Comparison of ENCODE assay signal across 1 cellular context in genomic region chr14:24300326-24300980, GRCh38.
TF ChIP-seq lines count a peak whose summit lies in the region.

No MANE protein-coding gene starts in this region.

TF ChIP-seq in IMR-90, 13 proteins besides CTCF, POLR2A, EP300 and RAD21 (continued from another document):
- TF ChIP-seq RFX5 (IDR thresholded peaks at IDR 0.05; ENCODE audit: low read depth, low read length): no peak
- no peak for TF ChIP-seq MXI1 (IDR thresholded peaks at IDR 0.05; ENCODE audit: borderline replicate concordance, low read depth, low read length)
- TF ChIP-seq SMC3 (IDR thresholded peaks at IDR 0.05; ENCODE audit: low read depth, low read length): no peak
- no peak for TF ChIP-seq ELK1 (IDR thresholded peaks at IDR 0.05; ENCODE audit: borderline replicate concordance, low read depth, low read length)
- TF ChIP-seq CHD1 (IDR thresholded peaks at IDR 0.05; ENCODE audit: low read depth, low read length): no peak
- TF ChIP-seq CEBPB (IDR thresholded peaks at IDR 0.05; ENCODE audit: low read depth, low read length): no peak
- TF ChIP-seq USF2 (IDR thresholded peaks at IDR 0.05; ENCODE audit: low read depth, low read length): no peak
- no peak for TF ChIP-seq MAFK (IDR thresholded peaks at IDR 0.05; ENCODE audit: low read depth, low read length)
